Comparison of ENCODE assay signal across 23 cellular contexts in genomic region chr12:66674495-66675122, GRCh38. TPM values are rescaled to one million over a fixed set of nuclear protein-coding genes. Genes with fewer than 3 reads are reported as not detected.
DNase-seq lines count a peak whose midpoint lies in the region; TF ChIP-seq lines count a peak whose summit lies in the region.
"Had no signal": no experiment of that assay in that cellular context is flagged by ENCODE, and none has a peak within 500 bp of the region (broad histone marks: within the 10 kb centered on the region; RNA-seq: fewer than 3 reads in every experiment).

No MANE protein-coding gene starts in this region.

- H3K4me3 ChIP-seq in DOHH2 (ENCODE audit: low read length), result no peak overlapping the region
- no peak overlapping the region for H3K4me3 ChIP-seq in MG63
- H3K4me3 ChIP-seq in astrocyte of the spinal cord (ENCODE audit: low read depth, low read length), result no peak overlapping the region
- H3K4me3 ChIP-seq: SJSA1 had no signal

- no peaks in the 10 kb centered on the region for H4K20me1 ChIP-seq in DOHH2 (ENCODE audit: control insufficient read depth, insufficient read depth, low read depth, low read length)

- H3K36me3 ChIP-seq in DOHH2 (ENCODE audit: control insufficient read depth, low read length) (no peaks in the 10 kb centered on the region), MG63 (no peaks in the 10 kb centered on the region)
- H3K36me3 ChIP-seq: BE2C, SJSA1 had no signal

- peaks cover 68% of the 10 kb centered on the region for H3K4me1 ChIP-seq in DOHH2 (ENCODE audit: control insufficient read depth, low read length)
- H3K4me1 ChIP-seq: BE2C, SJSA1 had no signal

- peak overlapping the region; percentile 21 for H3K4me2 ChIP-seq in DOHH2 (ENCODE audit: low read length)

- TF ChIP-seq CTCF in DOHH2 (IDR thresholded peaks at IDR 0.05; ENCODE audit: low read depth, low read length, poor library complexity, severe bottlenecking), result no peak
- no peak for TF ChIP-seq CTCF in astrocyte of the spinal cord (IDR thresholded peaks at IDR 0.05; ENCODE audit: low read depth, low read length)

- H3K9me2 ChIP-seq in DOHH2 (replicated peaks; ENCODE audit: control insufficient read depth, low read length), result no peaks in the 10 kb centered on the region

- no peaks in the 10 kb centered on the region for H3K9me3 ChIP-seq in DOHH2 (ENCODE audit: control insufficient read depth, insufficient read depth, low read length)
- H3K9me3 ChIP-seq in MG63, result no peaks in the 10 kb centered on the region
- H3K9me3 ChIP-seq: BE2C, SJSA1 had no signal

- intact Hi-C loops in head of caudate nucleus (cut with DNase I), result loop anchor here (10.0 kb wide), 1 partner anchor 190 kb away; no protein-coding TSS in a partner anchor

- no peaks in the 10 kb centered on the region for H3F3A ChIP-seq in DOHH2 (ENCODE audit: control insufficient read depth, insufficient read depth)

- H3K79me2 ChIP-seq in DOHH2 (ENCODE audit: control insufficient read depth, low read length), result peaks cover 26% of the 10 kb centered on the region

- H3K27me3 ChIP-seq in DOHH2 (ENCODE audit: control insufficient read depth, low read length), result no peaks in the 10 kb centered on the region
- H3K27me3 ChIP-seq in MG63, result no peaks in the 10 kb centered on the region
- H3K27me3 ChIP-seq: BE2C had no signal

- peak; percentile 5 for DNase-seq in MG63
- DNase-seq in astrocyte of the spinal cord (ENCODE audit: low read depth, low spot score), result peak; percentile 13
- peak; percentile 18 for DNase-seq in smooth muscle cell of the brain vasculature (ENCODE audit: low read depth, low spot score)
- DNase-seq in caudate nucleus (lab: John Stamatoyannopoulos, UW), result no peak
- no peak for DNase-seq in superior temporal gyrus (ENCODE audit: extremely low spot score)
- DNase-seq in head of caudate nucleus, result no peak
- DNase-seq: BE2C, Calu3, DMS153, DND-41, HCEC 1CT, Karpas-422, NCI-H1105, NCI-H1436 treated with DMSO at 0.1 percent for 48 hours, NCI-H2029, NCI-H446, NCI-H526, Right ventricle myocardium superior, RPMI8226 had no signal

- no peak overlapping the region for H3K27ac ChIP-seq in DOHH2 (ENCODE audit: low read depth, low read length)
- no peak overlapping the region for H3K27ac ChIP-seq in caudate nucleus (ENCODE audit: low read depth, low read length)
- H3K27ac ChIP-seq: 22Rv1, SJSA1 had no signal

- in situ Hi-C loops in astrocyte of the spinal cord (cut with HindIII; ENCODE audit: low sequenced_read_pairs), result no loop called here

RNA-seq across cellular contexts. Expression of gene GRIP1, which starts 4.3 kb away (rescaled TPM):
- total RNA-seq in MG63 (2014; rRNA removed; shearing (Covaris generic); ENCODE audit: low replicate concordance), result not detected in 2 replicates
- total RNA-seq: HepG2 had no signal

Comparison
In these comparisons a context has a peak if more than half of its experiments do, and no peak if none do; other contexts are left out.
1. DNase-seq: peak in MG63 (single experiment), astrocyte of the spinal cord (single experiment) and smooth muscle cell of the brain vasculature (single experiment); none in caudate nucleus (0 of 61), superior temporal gyrus (single experiment) and head of caudate nucleus (0 of 42).